8 cellular contexts compared by ENCODE assay signal in the genomic region with DNA sequence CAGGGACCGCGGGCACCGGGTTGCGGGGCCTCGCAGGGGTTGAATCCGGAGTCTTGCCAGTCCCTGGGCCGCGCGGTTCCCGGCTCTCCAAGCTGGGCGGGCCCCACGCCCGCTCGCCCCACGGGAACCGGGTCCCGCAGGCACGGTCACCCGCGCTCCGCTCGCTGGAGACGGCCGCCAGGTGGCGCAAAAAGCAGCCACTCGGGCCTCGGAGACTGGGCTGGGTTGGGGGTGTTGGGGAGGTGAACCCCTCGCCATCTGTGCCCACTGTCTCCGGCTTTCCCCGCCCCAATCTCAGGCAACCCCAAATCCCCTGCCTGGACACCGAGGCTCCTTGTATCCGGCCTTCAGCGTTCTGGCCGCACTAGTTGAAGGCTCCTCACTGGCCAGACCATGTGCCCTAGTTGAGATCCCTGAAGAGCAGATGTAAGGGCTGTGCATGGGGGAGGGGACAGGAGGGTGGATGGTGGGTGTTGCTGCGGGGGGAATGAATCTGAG. TPM values are rescaled to one million over a fixed set of nuclear protein-coding genes. Genes with fewer than 3 reads are reported as not detected.
A peak's percentile ranks its signal among the peaks of the same experiment; 100 is the strongest.
DNase-seq lines count a peak whose midpoint lies in the region; ATAC-seq and TF ChIP-seq lines count a peak whose summit lies in the region.

No MANE protein-coding gene starts in this region.

- CTCF ChIA-PET in OCI-LY7 (lab: Charles Lee; ENCODE audit: unreplicated experiment): no interaction called here

- POLR2A ChIA-PET in OCI-LY7 (lab: Charles Lee): no interaction called here

- H3K27me3 Mint-ChIP-seq in activated naive CD8-positive, alpha-beta T cell: peaks cover 21% of the 10 kb centered on the region

- peak; percentile 40 for ATAC-seq in left ventricle myocardium superior
- ATAC-seq in HG03095 (IDR thresholded peaks at IDR 0.05; ENCODE audit: unreplicated experiment): no peak
- ATAC-seq in GM19324 (IDR thresholded peaks at IDR 0.05; ENCODE audit: low FRiP score, unreplicated experiment): no peak
- no peak for ATAC-seq in GM21723 (IDR thresholded peaks at IDR 0.05; ENCODE audit: unreplicated experiment)

- no peaks in the 10 kb centered on the region for H4K20me1 ChIP-seq in OCI-LY7 (ENCODE audit: insufficient read depth, low read length)

- H3K79me2 ChIP-seq in OCI-LY7 (ENCODE audit: insufficient read depth, low read depth, low read length): no peaks in the 10 kb centered on the region

- no peak overlapping the region for H3K4me3 ChIP-seq in OCI-LY7 (ENCODE audit: low read depth, low read length, poor library complexity, severe bottlenecking)
- H3K4me3 ChIP-seq in rectal smooth muscle tissue (ENCODE audit: low read length): peak overlapping the region; percentile 46

- DNase-seq in GM10266 (ENCODE audit: extremely low spot score): peak; percentile 73
- peak; percentile 27 for DNase-seq in OCI-LY7 (ENCODE audit: low spot score)
- DNase-seq in left ventricle myocardium superior: peak; percentile 75

- no peaks in the 10 kb centered on the region for H3K9me3 ChIP-seq in OCI-LY7 (ENCODE audit: low read length)

- H3K36me3 ChIP-seq in OCI-LY7 (ENCODE audit: insufficient read depth, low read length) (no peaks in the 10 kb centered on the region), rectal smooth muscle tissue (ENCODE audit: control insufficient read depth, insufficient read depth, low read length) (no peaks in the 10 kb centered on the region)

- peak; percentile 79 for TF ChIP-seq CTCF in GM10266 (IDR thresholded peaks at IDR 0.05; ENCODE audit: control insufficient read depth, insufficient read depth, low read depth, missing control alignments)
- TF ChIP-seq CTCF in OCI-LY7 (conservative IDR thresholded peaks at IDR 0.05; ENCODE audit: low read length): peak; percentile 74

- BruUV-seq in OCI-LY7 (replicated peaks; lab: Mats Ljungman, UMichigan): no TSS peak

- H3K27ac ChIP-seq in OCI-LY7 (ENCODE audit: low read depth, low read length, poor library complexity, severe bottlenecking): no peak overlapping the region
- no peak overlapping the region for H3K27ac ChIP-seq in rectal smooth muscle tissue (ENCODE audit: low read depth, low read length)

- peaks cover 6% of the 10 kb centered on the region for H3K4me1 ChIP-seq in OCI-LY7 (ENCODE audit: insufficient read depth, low read length, poor library complexity, severe bottlenecking)
- H3K4me1 ChIP-seq in rectal smooth muscle tissue (ENCODE audit: control insufficient read depth, insufficient read depth, low read length): no peaks in the 10 kb centered on the region

- H3K4me2 ChIP-seq in OCI-LY7 (ENCODE audit: low read length): no peak overlapping the region

- peaks cover 8% of the 10 kb centered on the region for H3K4me1 Mint-ChIP-seq in activated naive CD8-positive, alpha-beta T cell (ENCODE audit: low read depth)

- peaks cover 2% of the 10 kb centered on the region for H3K36me3 Mint-ChIP-seq in activated naive CD8-positive, alpha-beta T cell

- no peaks in the 10 kb centered on the region for H3K9me2 ChIP-seq in OCI-LY7 (ENCODE audit: insufficient read depth, low read length)

- peak overlapping the region; percentile 63 for H3K4me3 Mint-ChIP-seq in activated naive CD8-positive, alpha-beta T cell

- H3K27me3 ChIP-seq in rectal smooth muscle tissue (ENCODE audit: control insufficient read depth, insufficient read depth, low read length): peaks cover 14% of the 10 kb centered on the region

- H2AFZ ChIP-seq in OCI-LY7 (ENCODE audit: low read length): no peak overlapping the region

- no peaks in the 10 kb centered on the region for H3K9me3 Mint-ChIP-seq in activated naive CD8-positive, alpha-beta T cell (ENCODE audit: low read depth)

- no peak overlapping the region for H3K9ac ChIP-seq in rectal smooth muscle tissue (ENCODE audit: low read length)

- intact Hi-C loops in OCI-LY7 (cut with micrococcal nuclease; ENCODE audit: unreplicated experiment) (loop anchor here (1.0 to 5.0 kb wide), 2 partner anchors 162 to 180 kb away; no protein-coding TSS in a partner anchor), left ventricle myocardium superior (cut with micrococcal nuclease) (loop anchor here (5.0 kb wide), 1 partner anchor 160 kb away; no protein-coding TSS in a partner anchor)

- H3K27ac Mint-ChIP-seq in activated naive CD8-positive, alpha-beta T cell: no peak overlapping the region

RNA-seq across cellular contexts. Expression of gene ACHE, which starts 1.5 kb away (rescaled TPM):
- not detected in 2 replicates for total RNA-seq in OCI-LY7 (2014; rRNA removed; shearing (Covaris generic))
- total RNA-seq in OCI-LY7 (2022) (not detected in 2 replicates), left ventricle myocardium superior (0.40 TPM)

RNA-seq across cellular contexts. Expression of gene UFSP1, which starts 7.6 kb away (rescaled TPM):
- total RNA-seq in OCI-LY7 (2014; rRNA removed; shearing (Covaris generic)): 2.8 and 4.9 TPM in 2 replicates
- total RNA-seq in OCI-LY7 (2022) (3.3 and 3.8 TPM in 2 replicates), left ventricle myocardium superior (1.9 TPM)

RNA-seq across cellular contexts. Expression of gene SRRT, which starts 22.3 kb away (rescaled TPM):
- total RNA-seq in OCI-LY7 (2014; rRNA removed; shearing (Covaris generic)): 154 and 174 TPM in 2 replicates
- 247 and 264 TPM in 2 replicates for total RNA-seq in OCI-LY7 (2022)
- total RNA-seq in left ventricle myocardium superior: 63.2 TPM

RNA-seq across cellular contexts. Expression of gene TRIP6, which starts 30.0 kb away (rescaled TPM):
- total RNA-seq in OCI-LY7 (2014; rRNA removed; shearing (Covaris generic)): 2.2 and 3.3 TPM in 2 replicates
- 1.8 and 3.1 TPM in 2 replicates for total RNA-seq in OCI-LY7 (2022)
- 13.6 TPM for total RNA-seq in left ventricle myocardium superior

RNA-seq across cellular contexts. Expression of gene SLC12A9, which starts 44.6 kb away (rescaled TPM):
- 15.7 and 17.0 TPM in 2 replicates for total RNA-seq in OCI-LY7 (2014; rRNA removed; shearing (Covaris generic))
- total RNA-seq in OCI-LY7 (2022): 21.1 and 25.6 TPM in 2 replicates
- total RNA-seq in left ventricle myocardium superior: 9.0 TPM
